ENCODE assay signal across 19 cellular contexts in genomic region chr15:60218256-60218655, GRCh38.
DNase-seq lines count a peak whose midpoint lies in the region; ATAC-seq, FAIRE-seq and TF ChIP-seq lines count a peak whose summit lies in the region.
"Had no signal": no experiment of that assay in that cellular context is flagged by ENCODE, and none has a peak within 500 bp of the region (broad histone marks: within the 10 kb centered on the region; RNA-seq: fewer than 3 reads in every experiment).

No MANE protein-coding gene starts in this region.

- no peak overlapping the region for H2AFZ ChIP-seq in keratinocyte (ENCODE audit: control insufficient read depth, low read length)

- H4K20me1 ChIP-seq in keratinocyte (ENCODE audit: control insufficient read depth, extremely low read depth, insufficient read depth, low read length), result no peaks in the 10 kb centered on the region

- DNase-seq in RWPE1 (ENCODE audit: low spot score) (peak; percentile 22), bronchial epithelial cell (ENCODE audit: low read depth) (peak; percentile 71), keratinocyte (ENCODE audit: low read depth, low spot score) (no peak), HK-2 (ENCODE audit: unreplicated experiment) (no peak)
- DNase-seq: ACHN; BE2C; CD4-positive, alpha-beta T cell; DMS153; DND-41; EL; H9 had no signal

- H3K4me3 ChIP-seq in bronchial epithelial cell (ENCODE audit: low read depth, low read length) (no peak overlapping the region), keratinocyte (ENCODE audit: control insufficient read depth in 2 of 3, extremely low read depth in 1 of 3, insufficient read depth in 2 of 3, low read depth in 1 of 3, low read length in 3 of 3) (no peak overlapping the region)
- H3K4me3 ChIP-seq: GM12878 had no signal

- H3K9ac ChIP-seq in keratinocyte (ENCODE audit: control insufficient read depth, extremely low read depth, insufficient read depth, low read length), result no peak overlapping the region

- H3K4me2 ChIP-seq in keratinocyte (ENCODE audit: control insufficient read depth, extremely low read depth, insufficient read depth, low read depth, low read length), result no peak overlapping the region

- H3K27me3 ChIP-seq in bronchial epithelial cell (ENCODE audit: control insufficient read depth, insufficient read depth, low read length) (peaks cover 2% of the 10 kb centered on the region), keratinocyte (ENCODE audit: control insufficient read depth, extremely low read depth, insufficient read depth, low read length) (peaks cover 16% of the 10 kb centered on the region)

- dilution Hi-C loops in keratinocyte (cut with MboI; ENCODE audit: extremely low pct_ligation_motif_present, low sequenced_read_pairs), result no loop called here

- FAIRE-seq in bronchial epithelial cell (lab: Jason Lieb, UNC) (no peak), keratinocyte (lab: Jason Lieb, UNC) (peak; percentile 5)
- FAIRE-seq: A204.1, GM12878, GM19239, H1 had no signal

- TF ChIP-seq CTCF in RWPE1 (conservative IDR thresholded peaks at IDR 0.05; ENCODE audit: low read depth) (no peak), bronchial epithelial cell (IDR thresholded peaks at IDR 0.05; ENCODE audit: insufficient read depth, low read length, severe bottlenecking) (no peak), keratinocyte (optimal IDR thresholded peaks at IDR 0.05 in 1 of 3, IDR thresholded peaks at IDR 0.05 in 1 of 3, conservative IDR thresholded peaks at IDR 0.05 in 1 of 3; ENCODE audit: extremely low read depth in 1 of 3, insufficient read depth in 2 of 3, low read length in 3 of 3) (no peak)

- H3K4me1 ChIP-seq in keratinocyte (ENCODE audit: control insufficient read depth, extremely low read depth, insufficient read depth, low read length), result no peaks in the 10 kb centered on the region
- H3K4me1 ChIP-seq: BE2C had no signal

- no peaks in the 10 kb centered on the region for H3K79me2 ChIP-seq in keratinocyte (ENCODE audit: control insufficient read depth, insufficient read depth, low read length)

- H3K36me3 ChIP-seq in bronchial epithelial cell (ENCODE audit: control insufficient read depth, insufficient read depth, low read length) (no peaks in the 10 kb centered on the region), keratinocyte (ENCODE audit: control insufficient read depth in 2 of 2, extremely low read depth in 1 of 2, insufficient read depth in 2 of 2, low read length in 2 of 2) (no peaks in the 10 kb centered on the region)
- H3K36me3 ChIP-seq: BE2C had no signal

- H3K9me3 ChIP-seq in keratinocyte (ENCODE audit: control insufficient read depth, low read depth, low read length), result no peaks in the 10 kb centered on the region
- H3K9me3 ChIP-seq: BE2C had no signal

- H3K27ac ChIP-seq in RWPE1 (no peak overlapping the region), keratinocyte (ENCODE audit: control insufficient read depth, insufficient read depth, low read length) (no peak overlapping the region)
- H3K27ac ChIP-seq: C4-2B, HL-60 had no signal

- CTCF ChIA-PET in RWPE1 (lab: Yijun Ruan, JAX), result interaction anchor here (0.8 kb wide), 2 partner anchors 17 to 104 kb away, joined by 4 read pairs; no protein-coding TSS in a partner anchor

- H3K9me1 ChIP-seq in keratinocyte (ENCODE audit: control insufficient read depth, extremely low read depth, insufficient read depth, low read length), result no peaks in the 10 kb centered on the region

- POLR2A ChIA-PET in RWPE1 (lab: Yijun Ruan, JAX; ENCODE audit: low non-redundant PET), result no interaction called here

- ATAC-seq in GM18858 (IDR thresholded peaks at IDR 0.05; ENCODE audit: unreplicated experiment) (no peak), HG03460 (IDR thresholded peaks at IDR 0.05; ENCODE audit: unreplicated experiment) (no peak)
- ATAC-seq: GM12878 had no signal

Comparison
In these comparisons a context has a peak if more than half of its experiments do, and no peak if none do; other contexts are left out.
1. DNase-seq: peak in RWPE1 (single experiment) and bronchial epithelial cell (single experiment); none in keratinocyte (single experiment) and HK-2 (single experiment).